Comparison of ENCODE assay signal across 1 cellular context in genomic region chr7:6649241-6649961, GRCh38.
TF ChIP-seq lines count a peak whose summit lies in the region.

No MANE protein-coding gene starts in this region.

TF ChIP-seq in IMR-90, 13 proteins besides CTCF, POLR2A, EP300 and RAD21:
- TF ChIP-seq MAFK (IDR thresholded peaks at IDR 0.05; ENCODE audit: low read depth, low read length) (no peak), CEBPB (IDR thresholded peaks at IDR 0.05; ENCODE audit: low read depth, low read length) (no peak), RCOR1 (IDR thresholded peaks at IDR 0.05; ENCODE audit: insufficient replicate concordance, low read length) (no peak), BHLHE40 (IDR thresholded peaks at IDR 0.05; ENCODE audit: low read depth, low read length) (no peak), USF2 (IDR thresholded peaks at IDR 0.05; ENCODE audit: low read depth, low read length) (no peak), MAZ (IDR thresholded peaks at IDR 0.05; ENCODE audit: borderline replicate concordance, low read depth, low read length) (no peak), CHD1 (IDR thresholded peaks at IDR 0.05; ENCODE audit: low read depth, low read length) (no peak)
TF ChIP-seq in IMR-90: peak in this region for 0.
